Comparison of ENCODE assay signal across 7 cellular contexts in the genomic region with DNA sequence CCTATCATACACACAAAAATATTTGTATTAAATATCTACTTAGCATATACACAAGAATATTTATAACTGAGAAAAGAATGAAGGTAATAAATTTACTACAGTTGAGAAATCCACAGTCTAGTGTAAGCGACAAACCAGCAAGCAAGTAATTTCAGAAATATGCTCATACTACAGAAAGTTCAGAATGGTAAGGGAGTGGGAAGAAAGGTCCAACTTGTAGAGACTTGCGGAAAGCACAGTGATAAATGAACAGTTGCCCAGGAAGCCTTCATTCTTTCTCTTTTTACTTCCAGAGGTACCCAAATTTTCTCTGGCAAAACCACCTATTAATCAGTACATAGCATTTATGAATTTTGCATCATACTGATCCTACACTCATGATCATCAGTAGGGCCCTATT.
"Had no signal": no experiment of that assay in that cellular context is flagged by ENCODE, and none has a peak within 500 bp of the region (broad histone marks: within the 10 kb centered on the region; RNA-seq: fewer than 3 reads in every experiment).

No MANE protein-coding gene starts in this region.

- DNase-seq: H9, HCEC 1CT had no signal

- H2AFZ ChIP-seq: GM23338 had no signal

- FAIRE-seq: H1, H54, HepG2 had no signal

- H3K4me2 ChIP-seq: GM23338 had no signal

- ATAC-seq: GM23338, HepG2 had no signal

- H3K27ac ChIP-seq: HL-60 had no signal

- H3K4me3 ChIP-seq: GM23338 had no signal
